In the genomic region with DNA sequence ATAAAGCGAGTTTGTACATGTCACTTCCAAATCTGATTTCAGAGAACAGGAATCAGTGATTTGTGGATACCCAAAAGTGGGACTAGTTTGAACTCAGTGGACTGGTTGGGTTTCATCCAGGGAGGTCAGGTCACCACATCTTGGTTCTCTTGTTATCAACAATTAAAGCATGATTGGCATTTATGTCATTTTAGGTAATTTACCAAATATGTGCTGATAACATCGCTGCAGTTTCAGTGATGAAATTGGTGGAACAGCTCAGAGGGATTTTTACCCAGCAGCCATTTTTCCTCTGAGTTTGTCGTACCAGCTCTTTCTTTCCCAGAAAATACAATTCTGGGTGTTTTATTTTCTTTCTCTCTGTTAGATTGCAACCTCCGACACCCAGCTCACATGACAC, we compare ENCODE assay signal across 27 cellular contexts.
"Had no signal": no experiment of that assay in that cellular context is flagged by ENCODE, and none has a peak within 500 bp of the region (broad histone marks: within the 10 kb centered on the region; RNA-seq: fewer than 3 reads in every experiment).

No MANE protein-coding gene starts in this region.

- H3K4me1 Mint-ChIP-seq: stimulated activated effector memory CD8-positive, alpha-beta T cell treated with anti-CD3 and anti-CD28 coated beads, Interleukin-12 subunit alpha, Interleukin-12 subunit beta, amount 100 ng/mL, for 72 hours; stimulated activated memory B cell treated with anti-CD40 and anti-IgM and Interleukin-4, amounts not matched to agents 10 μg/mL and 1 μg/mL and 100 μg/mL, for 72 hours; stimulated activated naive B cell treated with anti-CD40 and anti-IgM and Interleukin-4, amounts not matched to agents 10 μg/mL and 1 μg/mL and 100 μg/mL, for 72 hours; stimulated activated naive CD8-positive, alpha-beta T cell treated with anti-CD3 and anti-CD28 coated beads, Interleukin-15, amount 100 ng/mL, for 72 hours had no signal

- H3K27me3 ChIP-seq: testis, thyroid gland, upper lobe of left lung, uterus, vagina had no signal

- H3K9me3 ChIP-seq: stomach, suprapubic skin, testis, thoracic aorta, thyroid gland, tibial artery, tibial nerve, transverse colon, upper lobe of left lung, upper lobe of right lung, uterus, vagina had no signal

- H3K9me3 Mint-ChIP-seq: stimulated activated effector memory CD8-positive, alpha-beta T cell treated with anti-CD3 and anti-CD28 coated beads, Interleukin-12 subunit alpha, Interleukin-12 subunit beta, amount 100 ng/mL, for 72 hours; stimulated activated memory B cell treated with anti-CD40 and anti-IgM and Interleukin-4, amounts not matched to agents 10 μg/mL and 1 μg/mL and 100 μg/mL, for 72 hours; stimulated activated naive B cell treated with anti-CD40 and anti-IgM and Interleukin-4, amounts not matched to agents 10 μg/mL and 1 μg/mL and 100 μg/mL, for 72 hours; stimulated activated naive CD8-positive, alpha-beta T cell treated with anti-CD3 and anti-CD28 coated beads, Interleukin-15, amount 100 ng/mL, for 72 hours; stimulated activated naive CD8-positive, alpha-beta T cell treated with anti-CD3 and anti-CD28 coated beads, Interleukin-15, Interleukin-2, amounts not matched to agents 100 ng/mL and 50 ng/mL, for 24 hours; type B pancreatic cell had no signal

- ATAC-seq: stimulated activated memory B cell treated with anti-CD40 and anti-IgM and Interleukin-4, amounts not matched to agents 10 μg/mL and 1 μg/mL and 100 μg/mL, for 72 hours; stimulated activated naive B cell treated with anti-CD40 and anti-IgM and Interleukin-4, amounts not matched to agents 10 μg/mL and 1 μg/mL and 100 μg/mL, for 72 hours; stimulated activated naive CD8-positive, alpha-beta T cell treated with anti-CD3 and anti-CD28 coated beads, Interleukin-15, amount 100 ng/mL, for 72 hours; upper lobe of right lung had no signal

- H3K27ac Mint-ChIP-seq: stimulated activated effector memory CD8-positive, alpha-beta T cell treated with anti-CD3 and anti-CD28 coated beads, Interleukin-12 subunit alpha, Interleukin-12 subunit beta, amount 100 ng/mL, for 72 hours; stimulated activated memory B cell treated with anti-CD40 and anti-IgM and Interleukin-4, amounts not matched to agents 10 μg/mL and 1 μg/mL and 100 μg/mL, for 72 hours; stimulated activated naive B cell treated with anti-CD40 and anti-IgM and Interleukin-4, amounts not matched to agents 10 μg/mL and 1 μg/mL and 100 μg/mL, for 72 hours; stimulated activated naive CD8-positive, alpha-beta T cell treated with anti-CD3 and anti-CD28 coated beads, Interleukin-15, amount 100 ng/mL, for 72 hours; stimulated activated naive CD8-positive, alpha-beta T cell treated with anti-CD3 and anti-CD28 coated beads, Interleukin-15, Interleukin-2, amounts not matched to agents 100 ng/mL and 50 ng/mL, for 24 hours; type B pancreatic cell had no signal

- H3K4me1 ChIP-seq: stomach, suprapubic skin, thyroid gland, tibial artery, tibial nerve, transverse colon, upper lobe of left lung, upper lobe of right lung, uterus, vagina had no signal

- H3K4me3 ChIP-seq: stomach, suprapubic skin, testis, thoracic aorta, thyroid gland, tibial artery, tibial nerve, transverse colon, upper lobe of left lung, upper lobe of right lung, uterus, vagina had no signal

- H3K36me3 ChIP-seq: stomach, suprapubic skin, thoracic aorta, thyroid gland, tibial artery, tibial nerve, transverse colon, upper lobe of left lung, upper lobe of right lung, uterus, vagina had no signal

- H3K36me3 Mint-ChIP-seq: stimulated activated effector memory CD8-positive, alpha-beta T cell treated with anti-CD3 and anti-CD28 coated beads, Interleukin-12 subunit alpha, Interleukin-12 subunit beta, amount 100 ng/mL, for 72 hours; stimulated activated memory B cell treated with anti-CD40 and anti-IgM and Interleukin-4, amounts not matched to agents 10 μg/mL and 1 μg/mL and 100 μg/mL, for 72 hours; stimulated activated naive B cell treated with anti-CD40 and anti-IgM and Interleukin-4, amounts not matched to agents 10 μg/mL and 1 μg/mL and 100 μg/mL, for 72 hours; type B pancreatic cell had no signal

- DNase-seq: stimulated activated CD4-positive, alpha-beta T cell treated with anti-CD3 and anti-CD28 coated beads, Interleukin-2, amount 100 ng/mL, for 48 hours; stimulated activated CD4-positive, alpha-beta T cell treated with anti-CD3 and anti-CD28 coated beads, Interleukin-4, amount 100 ng/mL, for 1 hour; stimulated activated CD4-positive, alpha-beta T cell treated with anti-CD3 and anti-CD28 coated beads, Interleukin-4, amount 100 ng/mL, for 24 hours; stimulated activated CD4-positive, alpha-beta T cell treated with anti-CD3 and anti-CD28 coated beads, Interleukin-4, amount 100 ng/mL, for 4 hours; stimulated activated CD8-positive, alpha-beta memory T cell treated with anti-CD3 and anti-CD28 coated beads, Interleukin-4, amount 100 ng/mL, for 48 hours; stimulated activated naive B cell treated with anti-CD40 and anti-IgM and Interleukin-4, amounts not matched to agents 10 μg/mL and 1 μg/mL and 100 μg/mL, for 72 hours; stimulated activated naive CD4-positive, alpha-beta T cell; stimulated activated naive CD4-positive, alpha-beta T cell treated with Interleukin-2 at 50 U/mL for 16 hours; stimulated activated naive CD8-positive, alpha-beta T cell treated with anti-CD3 and anti-CD28 coated beads, Interleukin-15, amount 100 ng/mL, for 72 hours; stimulated activated naive CD8-positive, alpha-beta T cell treated with anti-CD3 and anti-CD28 coated beads, Interleukin-15, Interleukin-2, amounts not matched to agents 100 U/mL and 50 U/mL, for 24 hours; substantia nigra; testis; thyroid gland; tibial artery; transverse colon; upper lobe of left lung; upper lobe of right lung; uterus had no signal

- H3K4me3 Mint-ChIP-seq: stimulated activated effector memory CD8-positive, alpha-beta T cell treated with anti-CD3 and anti-CD28 coated beads, Interleukin-12 subunit alpha, Interleukin-12 subunit beta, amount 100 ng/mL, for 72 hours; stimulated activated memory B cell treated with anti-CD40 and anti-IgM and Interleukin-4, amounts not matched to agents 10 μg/mL and 1 μg/mL and 100 μg/mL, for 72 hours; stimulated activated naive B cell treated with anti-CD40 and anti-IgM and Interleukin-4, amounts not matched to agents 10 μg/mL and 1 μg/mL and 100 μg/mL, for 72 hours; stimulated activated naive CD8-positive, alpha-beta T cell treated with anti-CD3 and anti-CD28 coated beads, Interleukin-15, amount 100 ng/mL, for 72 hours; stimulated activated naive CD8-positive, alpha-beta T cell treated with anti-CD3 and anti-CD28 coated beads, Interleukin-15, Interleukin-2, amounts not matched to agents 100 ng/mL and 50 ng/mL, for 24 hours; type B pancreatic cell had no signal

- H3K27ac ChIP-seq: stomach, suprapubic skin, testis, thoracic aorta, thyroid gland, tibial artery, tibial nerve, transverse colon, upper lobe of left lung, upper lobe of right lung, uterus, vagina had no signal
